In the genomic region with DNA sequence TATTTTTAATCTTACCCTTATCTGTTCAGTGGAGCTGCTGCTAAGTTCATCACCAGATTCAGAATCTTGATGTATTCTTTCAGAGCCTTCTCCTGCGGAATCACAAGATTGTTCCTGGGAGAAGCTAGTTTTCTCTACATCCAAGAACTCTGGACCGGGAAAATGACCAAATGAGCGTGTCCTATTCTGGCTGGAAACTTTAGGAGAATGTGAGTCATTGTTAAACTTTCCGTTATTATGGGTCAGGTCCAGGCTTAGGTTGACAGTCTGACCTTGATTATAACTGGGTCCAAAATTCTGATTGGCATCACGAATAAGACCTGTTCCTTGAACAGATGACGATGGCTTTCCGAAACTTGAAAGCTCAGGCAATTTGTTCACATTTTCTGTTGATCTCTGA, we compare ENCODE assay signal across 25 cellular contexts. TPM values are rescaled to one million over a fixed set of nuclear protein-coding genes. Genes with fewer than 3 reads are reported as not detected.
DNase-seq lines count a peak whose midpoint lies in the region; ATAC-seq and TF ChIP-seq lines count a peak whose summit lies in the region.
"Had no signal": no experiment of that assay in that cellular context is flagged by ENCODE, and none has a peak within 500 bp of the region (broad histone marks: within the 10 kb centered on the region; RNA-seq: fewer than 3 reads in every experiment).

No MANE protein-coding gene starts in this region.

- H3K27me3 ChIP-seq in ascending aorta (no peaks in the 10 kb centered on the region), gastroesophageal sphincter (no peaks in the 10 kb centered on the region), aorta (ENCODE audit: control insufficient read depth in 1 of 2, insufficient read depth in 2 of 2, low read length in 1 of 2) (no peaks in the 10 kb centered on the region)
- H3K27me3 ChIP-seq: BLaER1 treated with 17β-estradiol and CSF1 and Interleukin-3, amounts not matched to agents 10 nM and 100 nM; brain microvascular endothelial cell had no signal

- H3K36me3 ChIP-seq in ascending aorta = no peaks in the 10 kb centered on the region
- H3K36me3 ChIP-seq in gastroesophageal sphincter = peaks cover 0 to 3% of the 10 kb centered on the region in 2 donors
- no peaks in the 10 kb centered on the region for H3K36me3 ChIP-seq in aorta (ENCODE audit: control insufficient read depth in 1 of 2, insufficient read depth in 2 of 2, low read length in 1 of 2)

- TF ChIP-seq EP300 in gastroesophageal sphincter (IDR thresholded peaks at IDR 0.05) = no peak

- H3K4me1 ChIP-seq in ascending aorta (peaks cover 7 to 24% of the 10 kb centered on the region in 2 donors), gastroesophageal sphincter (peaks cover 2 to 30% (median 4%) of the 10 kb centered on the region in 3 donors), aorta (ENCODE audit: control insufficient read depth in 1 of 2, insufficient read depth in 2 of 2, low read length in 2 of 2) (peaks cover 11% of the 10 kb centered on the region in 2 donors)

- TF ChIP-seq CTCF in ascending aorta (IDR thresholded peaks at IDR 0.05) (no peak), gastroesophageal sphincter (IDR thresholded peaks at IDR 0.05) (no peak)

- 56 to 72% methylated on average over 7 of the region's 7 CpGs for WGBS in gastroesophageal sphincter (ENCODE audit: low coverage in 1 of 2), 2 donors
- WGBS in aorta, 2 donors = 10 to 11% methylated on average over 7 of the region's 7 CpGs

- no peak for TF ChIP-seq POLR2A in gastroesophageal sphincter (IDR thresholded peaks at IDR 0.05)

- peak overlapping the region; percentile 47 to 65 for H3K27ac ChIP-seq in ascending aorta
- H3K27ac ChIP-seq in gastroesophageal sphincter = peak overlapping the region in 1 of 4 donors; percentile 21
- peak overlapping the region; percentile 43 to 67 for H3K27ac ChIP-seq in aorta (ENCODE audit: low read depth in 1 of 2, low read length in 2 of 2)
- H3K27ac ChIP-seq: BLaER1 treated with 17β-estradiol and CSF1 and Interleukin-3, amounts not matched to agents 10 nM and 100 nM; brain microvascular endothelial cell had no signal

- H3K4me3 ChIP-seq in ascending aorta (no peak overlapping the region), gastroesophageal sphincter (no peak overlapping the region), aorta (ENCODE audit: low read length in 2 of 2) (no peak overlapping the region)
- H3K4me3 ChIP-seq: BLaER1 treated with 17β-estradiol and CSF1 and Interleukin-3, amounts not matched to agents 10 nM and 100 nM had no signal

- intact Hi-C loops in left cardiac atrium (cut with DNase I) (no loop called here), Right ventricle myocardium superior (cut with DNase I) (no loop called here), ascending aorta (cut with DNase I) (no loop called here), aorta (cut with DNase I) (no loop called here)

- DNase-seq in left cardiac atrium (no peak), Right ventricle myocardium superior (no peak), ascending aorta (ENCODE audit: low spot score in 2 of 2) (no peak), aorta (no peak), NCI-H146 treated with DMSO at 0.1 percent for 48 hours (lab: John Stamatoyannopoulos, UW; ENCODE audit: unreplicated experiment) (no peak), islet precursor cell (no peak)
- DNase-seq: ACHN; activated CD4-positive, alpha-beta T cell treated with anti-CD3 and anti-CD28 coated beads, Interleukin-2, amount 50 U/mL, for 1 hour; activated T-cell treated with anti-CD3 and anti-CD28 coated beads, Interleukin-2, amount 50 U/mL, for 4 hours; brain microvascular endothelial cell; DND-41; effector CD8-positive, alpha-beta T cell; foreskin melanocyte; HFFc6; Karpas-422; left colon; midbrain; naive thymus-derived CD8-positive, alpha-beta T cell; NCI-H146; nucleus accumbens; small intestine; T-helper 9 cell had no signal

- H3K9me3 ChIP-seq in ascending aorta (no peaks in the 10 kb centered on the region), gastroesophageal sphincter (no peaks in the 10 kb centered on the region), aorta (ENCODE audit: control insufficient read depth, low read length) (no peaks in the 10 kb centered on the region)
- H3K9me3 ChIP-seq: BLaER1 treated with 17β-estradiol and CSF1 and Interleukin-3, amounts not matched to agents 10 nM and 100 nM had no signal

- peak; percentile 19 to 33 for ATAC-seq in left cardiac atrium
- no peak for ATAC-seq in Right ventricle myocardium superior (ENCODE audit: poor library complexity)
- ATAC-seq in gastroesophageal sphincter = peak; percentile 41
- peak; percentile 66 for ATAC-seq in aorta (ENCODE audit: low FRiP score)
- no peak for ATAC-seq in GM21717 (IDR thresholded peaks at IDR 0.05; ENCODE audit: unreplicated experiment)
- ATAC-seq: activated T-cell treated with anti-CD3 and anti-CD28 coated beads, Interleukin-2, amount 50 U/mL, for 4 hours; left colon; naive thymus-derived CD8-positive, alpha-beta T cell had no signal

RNA-seq across cellular contexts. Expression of a gene that starts 20.5 kb away (rescaled TPM):
- 10 to 100 TPM; 17.2 to 21.7 TPM for total RNA-seq in left cardiac atrium
- 21.7 TPM for total RNA-seq in Right ventricle myocardium superior
- 11.4 TPM for total RNA-seq in ascending aorta
- 10 to 100 TPM; 28.0 to 43.1 (median 41.1) TPM for total RNA-seq in gastroesophageal sphincter
- 10 to 100 TPM; 23.6 to 34.6 TPM for total RNA-seq in aorta
- 10 to 100 TPM; 17.0 to 17.4 TPM for polyA plus RNA-seq in aorta

Comparison
In these comparisons a context has a peak if more than half of its experiments do, and no peak if none do; other contexts are left out.
1. ATAC-seq: peak in left cardiac atrium (2 of 2), gastroesophageal sphincter (single experiment) and aorta (single experiment); none in Right ventricle myocardium superior (single experiment) and GM21717 (single experiment).